10 cellular contexts compared by ENCODE assay signal in genomic region chrX:123835661-123836371, GRCh38. TPM values are rescaled to one million over a fixed set of nuclear protein-coding genes. Genes with fewer than 3 reads are reported as not detected.
DNase-seq lines count a peak whose midpoint lies in the region; ATAC-seq and TF ChIP-seq lines count a peak whose summit lies in the region.
"Had no signal": no experiment of that assay in that cellular context is flagged by ENCODE, and none has a peak within 500 bp of the region (broad histone marks: within the 10 kb centered on the region; RNA-seq: fewer than 3 reads in every experiment).

No MANE protein-coding gene starts in this region.

- H3K9me3 Mint-ChIP-seq in progenitor cell of endocrine pancreas (ENCODE audit: low read depth), result peaks cover 14% of the 10 kb centered on the region

- H3K27ac ChIP-seq in gastrocnemius medialis, result no peak overlapping the region
- H3K27ac ChIP-seq: 22Rv1 had no signal

- peaks cover 1% of the 10 kb centered on the region for H3K36me3 Mint-ChIP-seq in progenitor cell of endocrine pancreas (ENCODE audit: insufficient read depth)

- no peak overlapping the region for H3K4me3 Mint-ChIP-seq in progenitor cell of endocrine pancreas (ENCODE audit: low read depth)

- in situ Hi-C loops in astrocyte of the cerebellum (cut with HindIII; ENCODE audit: low sequenced_read_pairs) (no loop called here), gastrocnemius medialis (cut with MboI; ENCODE audit: low sequenced_read_pairs in 4 of 4) (loop anchor here in 1 of 4 donors (10.0 kb wide), 1 partner anchor 119 kb away; no protein-coding TSS in a partner anchor)

- TF ChIP-seq POLR2A in gastrocnemius medialis (IDR thresholded peaks at IDR 0.05), result no peak

- no peaks in the 10 kb centered on the region for H3K9me3 ChIP-seq in gastrocnemius medialis

- POLR2A ChIA-PET in GM10248 (lab: Yijun Ruan, JAX), result no interaction called here

- no peaks in the 10 kb centered on the region for H3K27me3 ChIP-seq in gastrocnemius medialis

- peak; percentile 39 for DNase-seq in DMS53 (lab: John Stamatoyannopoulos, UW)
- DNase-seq in DMS53 treated with DMSO at 0.1 percent for 48 hours (lab: John Stamatoyannopoulos, UW; ENCODE audit: unreplicated experiment), result no peak
- DNase-seq in LHCN-M2 (ENCODE audit: low read depth), result peak; percentile 68
- peak; percentile 24 for DNase-seq in astrocyte of the cerebellum (ENCODE audit: low read depth)
- DNase-seq in gastrocnemius medialis, result no peak
- DNase-seq in GM10248 (ENCODE audit: extremely low spot score), result no peak
- no peak for DNase-seq in progenitor cell of endocrine pancreas (ENCODE audit: low spot score, unreplicated experiment)
- DNase-seq: islet precursor cell had no signal

- H3K4me1 ChIP-seq in gastrocnemius medialis, result no peaks in the 10 kb centered on the region

- TF ChIP-seq CTCF in astrocyte of the cerebellum (IDR thresholded peaks at IDR 0.05; ENCODE audit: low read depth, low read length, missing control alignments), result no peak
- TF ChIP-seq CTCF in gastrocnemius medialis (IDR thresholded peaks at IDR 0.05 in 4 of 5, conservative IDR thresholded peaks at IDR 0.05 in 1 of 5), result no peak
- TF ChIP-seq CTCF in GM10248 (IDR thresholded peaks at IDR 0.05; ENCODE audit: control extremely low read depth, extremely low read depth, low read depth, missing control alignments), result no peak
- no peak for TF ChIP-seq CTCF in progenitor cell of endocrine pancreas (IDR thresholded peaks at IDR 0.05; ENCODE audit: unreplicated experiment)

- H3K36me3 ChIP-seq in gastrocnemius medialis, result no peaks in the 10 kb centered on the region

- H3K27ac Mint-ChIP-seq in progenitor cell of endocrine pancreas, result no peak overlapping the region

- CTCF ChIA-PET in GM10248 (lab: Yijun Ruan, JAX), result interaction anchor here (1.0 to 1.3 kb wide), 2 partner anchors 17 to 124 kb away, joined by 3 to 4 read pairs; no protein-coding TSS in a partner anchor

- H3K4me3 ChIP-seq in astrocyte of the cerebellum (ENCODE audit: low read depth, low read length) (no peak overlapping the region), gastrocnemius medialis (no peak overlapping the region)

- no peaks in the 10 kb centered on the region for H3K4me1 Mint-ChIP-seq in progenitor cell of endocrine pancreas (ENCODE audit: low read depth)

- peak; percentile 48 to 50 for ATAC-seq in gastrocnemius medialis
- ATAC-seq in HG03175 (IDR thresholded peaks at IDR 0.05; ENCODE audit: unreplicated experiment), result no peak

- no peaks in the 10 kb centered on the region for H3K27me3 Mint-ChIP-seq in progenitor cell of endocrine pancreas

- intact Hi-C loops in gastrocnemius medialis (cut with DNase I; ENCODE audit: low total_unique reads), result loop anchor here (10.0 kb wide), 1 partner anchor 49 kb away; no protein-coding TSS in a partner anchor

RNA-seq across cellular contexts. Expression of gene XIAP, which starts 24.0 kb away (rescaled TPM):
- total RNA-seq in LHCN-M2 (2014; rRNA removed) (30.5 and 37.6 TPM in 2 replicates), gastrocnemius medialis (10 to 100 TPM; 14.4 to 31.1 (median 26.8) TPM), progenitor cell of endocrine pancreas (35.3 and 37.5 TPM in 2 replicates)
- 10.5 TPM for polyA plus RNA-seq in LHCN-M2 (2012)

Comparison
In these comparisons a context has a peak if more than half of its experiments do, and no peak if none do; other contexts are left out.
1. DNase-seq: peak in DMS53 (single experiment), LHCN-M2 (single experiment) and astrocyte of the cerebellum (single experiment); none in DMS53 treated with DMSO at 0.1 percent for 48 hours (single experiment), gastrocnemius medialis (0 of 2), GM10248 (single experiment) and progenitor cell of endocrine pancreas (single experiment).